ENCODE assay signal across 37 cellular contexts in the genomic region with DNA sequence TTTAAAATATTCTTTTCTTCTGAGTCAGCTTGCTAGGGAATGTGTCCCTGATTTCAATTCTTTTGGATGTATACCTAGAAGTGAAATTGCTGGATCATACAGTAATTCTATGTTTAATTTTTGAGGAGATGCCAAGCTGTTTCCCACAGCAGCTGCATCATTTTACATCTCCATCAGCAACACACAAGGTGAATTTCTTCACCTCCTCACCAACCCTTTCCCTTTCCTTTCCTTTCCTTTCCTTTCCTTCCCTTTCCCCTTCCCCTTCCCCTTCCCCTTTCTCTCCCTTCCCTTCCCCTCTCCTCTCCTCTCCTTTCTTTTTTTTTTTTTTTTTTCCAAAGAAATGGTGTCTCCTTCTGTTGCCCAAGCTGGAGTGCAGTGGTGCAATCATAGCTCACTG. TPM values are rescaled to one million over a fixed set of nuclear protein-coding genes. Genes with fewer than 3 reads are reported as not detected.
A peak's percentile ranks its signal among the peaks of the same experiment; 100 is the strongest.
DNase-seq lines count a peak whose midpoint lies in the region; ATAC-seq, FAIRE-seq and TF ChIP-seq lines count a peak whose summit lies in the region.
"Had no signal": no experiment of that assay in that cellular context is flagged by ENCODE, and none has a peak within 500 bp of the region (broad histone marks: within the 10 kb centered on the region; RNA-seq: fewer than 3 reads in every experiment).

No MANE protein-coding gene starts in this region.

- FAIRE-seq in HepG2 (lab: Jason Lieb, UNC) = no peak
- FAIRE-seq: A204.1, A549, D721Med had no signal

- DNase-seq in HepG2 (ENCODE audit: low spot score) = no peak
- DNase-seq in right lobe of liver = no peak
- DNase-seq in esophagus muscularis mucosa (ENCODE audit: extremely low spot score) = peak; percentile 21
- peak; percentile 8 for DNase-seq in osteocyte (ENCODE audit: extremely low spot score, unreplicated experiment)
- DNase-seq in thyroid gland = no peak
- DNase-seq in cerebellum (ENCODE audit: low spot score) = no peak
- DNase-seq in putamen (ENCODE audit: low spot score) = no peak
- DNase-seq: 8988T; ACHN; AML-193; BE2C; C1 segment of cervical spinal cord; Caco-2; Calu3; CD4-positive, alpha-beta memory T cell; CD4-positive, alpha-beta T cell; CD4-positive, CD25-positive, alpha-beta regulatory T cell; CD8-positive, alpha-beta memory T cell; CD8-positive, alpha-beta T cell; COR-L47; DMS 273 treated with DMSO at 0.1 percent for 48 hours; DMS153; DMS53; DMS79; DMS79 treated with DMSO at 0.1 percent for 48 hours; DND-41; EL had no signal

- no peaks in the 10 kb centered on the region for H3K4me1 Mint-ChIP-seq in osteocyte (ENCODE audit: unreplicated experiment)
- H3K4me1 Mint-ChIP-seq: B cell; CD14-positive monocyte; CD4-positive, alpha-beta memory T cell; CD4-positive, CD25-positive, alpha-beta regulatory T cell; CD8-positive, alpha-beta memory T cell had no signal

- intact Hi-C loops in HepG2 (cut with micrococcal nuclease; ENCODE audit: unreplicated experiment) (no loop called here), right lobe of liver (cut with DNase I) (no loop called here), esophagus muscularis mucosa (cut with DNase I) (no loop called here), thyroid gland (cut with DNase I) (no loop called here)

- no peak overlapping the region for H2AFZ ChIP-seq in HepG2 (ENCODE audit: low read length)

- TF ChIP-seq RAD21 in HepG2 (CRISPR knock-in tag; IDR thresholded peaks at IDR 0.05) = no peak

- H3K79me2 ChIP-seq in HepG2 (ENCODE audit: insufficient read depth, low read length) = no peaks in the 10 kb centered on the region

- peaks cover 36% of the 10 kb centered on the region for H3K9me3 Mint-ChIP-seq in osteocyte (ENCODE audit: unreplicated experiment)

- H3K27me3 ChIP-seq in HepG2 (ENCODE audit: control insufficient read depth in 1 of 2, insufficient read depth in 2 of 2, low read length in 2 of 2) (no peaks in the 10 kb centered on the region; a peak in 1 of 5 replicates), right lobe of liver (no peaks in the 10 kb centered on the region), esophagus muscularis mucosa (no peaks in the 10 kb centered on the region), thyroid gland (no peaks in the 10 kb centered on the region)
- H3K27me3 ChIP-seq: BE2C; BLaER1; BLaER1 treated with 17β-estradiol and CSF1 and Interleukin-3, amounts not matched to agents 10 nM and 100 nM had no signal

- H3K27me3 Mint-ChIP-seq in osteocyte (ENCODE audit: unreplicated experiment) = no peaks in the 10 kb centered on the region
- H3K27me3 Mint-ChIP-seq: CD4-positive, alpha-beta T cell had no signal

- H3K4me3 Mint-ChIP-seq in osteocyte (ENCODE audit: unreplicated experiment) = no peak overlapping the region
- H3K4me3 Mint-ChIP-seq: B cell; CD14-positive monocyte; CD4-positive, alpha-beta memory T cell; CD4-positive, alpha-beta T cell; CD4-positive, CD25-positive, alpha-beta regulatory T cell; CD8-positive, alpha-beta T cell had no signal

- TF ChIP-seq CTCF in HepG2 (CRISPR knock-in tag; IDR thresholded peaks at IDR 0.05) = no peak
- TF ChIP-seq CTCF in right lobe of liver (IDR thresholded peaks at IDR 0.05) = no peak
- no peak for TF ChIP-seq CTCF in HEK293 (tag by site-specific recombination; IDR thresholded peaks at IDR 0.05)
- TF ChIP-seq CTCF in esophagus muscularis mucosa (IDR thresholded peaks at IDR 0.05) = no peak
- no peak for TF ChIP-seq CTCF in osteocyte (IDR thresholded peaks at IDR 0.05)
- no peak for TF ChIP-seq CTCF in thyroid gland (IDR thresholded peaks at IDR 0.05)

- no peak for TF ChIP-seq EP300 in HepG2 (IDR thresholded peaks at IDR 0.05; ENCODE audit: low read depth in 2 of 2, low read length in 2 of 2)
- TF ChIP-seq EP300 in HepG2 (CRISPR knock-in tag; IDR thresholded peaks at IDR 0.05; ENCODE audit: borderline replicate concordance) = no peak
- no peak for TF ChIP-seq EP300 in esophagus muscularis mucosa (IDR thresholded peaks at IDR 0.05)

- H3K27ac Mint-ChIP-seq in osteocyte (ENCODE audit: unreplicated experiment) = no peak overlapping the region
- H3K27ac Mint-ChIP-seq: B cell; CD14-positive monocyte; CD4-positive, alpha-beta memory T cell; CD4-positive, alpha-beta T cell; CD4-positive, CD25-positive, alpha-beta regulatory T cell; CD8-positive, alpha-beta memory T cell; CD8-positive, alpha-beta T cell had no signal

- POLR2A ChIA-PET in HepG2 (lab: Yijun Ruan, JAX) = no interaction called here
- POLR2A ChIA-PET in HEK293 (lab: Yijun Ruan, JAX) = no interaction called here

- H4K20me1 ChIP-seq in HepG2 (ENCODE audit: insufficient read depth, low read length) = no peaks in the 10 kb centered on the region
- H4K20me1 ChIP-seq: BLaER1; BLaER1 treated with 17β-estradiol and CSF1 and Interleukin-3, amounts not matched to agents 10 nM and 100 nM had no signal

- H3K4me3 ChIP-seq in HepG2 (replicated peaks in 1 of 3; ENCODE audit: insufficient read depth in 1 of 3, low read depth in 2 of 3, low read length in 3 of 3) (no peak overlapping the region), right lobe of liver (no peak overlapping the region), HEK293 (ENCODE audit: low read depth, low read length) (no peak overlapping the region), esophagus muscularis mucosa (no peak overlapping the region), thyroid gland (replicated peaks in 1 of 3) (no peak overlapping the region)
- H3K4me3 ChIP-seq: A549; BLaER1; BLaER1 treated with 17β-estradiol and CSF1 and Interleukin-3, amounts not matched to agents 10 nM and 100 nM had no signal

- no peak for ATAC-seq in HepG2
- ATAC-seq in right lobe of liver = no peak
- ATAC-seq: A549; CD8-positive, alpha-beta T cell had no signal

- H3K4me1 ChIP-seq in HepG2 (ENCODE audit: insufficient read depth, low read length) (peaks cover 12% of the 10 kb centered on the region), right lobe of liver (no peaks in the 10 kb centered on the region), HEK293 (ENCODE audit: control insufficient read depth, insufficient read depth, low read length) (no peaks in the 10 kb centered on the region), esophagus muscularis mucosa (no peaks in the 10 kb centered on the region), thyroid gland (no peaks in the 10 kb centered on the region)
- H3K4me1 ChIP-seq: A549; BE2C; BLaER1; BLaER1 treated with 17β-estradiol and CSF1 and Interleukin-3, amounts not matched to agents 10 nM and 100 nM; Caco-2 had no signal

- no peak overlapping the region for H3K27ac ChIP-seq in HepG2 (ENCODE audit: extremely low read length, insufficient read depth, low read length)
- no peak overlapping the region for H3K27ac ChIP-seq in right lobe of liver
- no peak overlapping the region for H3K27ac ChIP-seq in HEK293 (ENCODE audit: extremely low read depth, low read depth, low read length)
- no peak overlapping the region for H3K27ac ChIP-seq in esophagus muscularis mucosa (replicated peaks in 1 of 4)
- H3K27ac ChIP-seq in thyroid gland = no peak overlapping the region
- H3K27ac ChIP-seq: 22Rv1; A549; BLaER1; BLaER1 treated with 17β-estradiol and CSF1 and Interleukin-3, amounts not matched to agents 10 nM and 100 nM; C4-2B had no signal

- H3K4me2 ChIP-seq in HepG2 (ENCODE audit: low read depth, low read length) = no peak overlapping the region
- H3K4me2 ChIP-seq: A549; BLaER1; BLaER1 treated with 17β-estradiol and CSF1 and Interleukin-3, amounts not matched to agents 10 nM and 100 nM had no signal

- H3K36me3 ChIP-seq in HepG2 (replicated peaks in 1 of 2; ENCODE audit: control insufficient read depth in 1 of 2, insufficient read depth in 2 of 2, low read length in 2 of 2) = no peaks in the 10 kb centered on the region
- H3K36me3 ChIP-seq in right lobe of liver = no peaks in the 10 kb centered on the region
- H3K36me3 ChIP-seq in HEK293 (ENCODE audit: control insufficient read depth in 2 of 2, insufficient read depth in 1 of 2, low read length in 2 of 2) = no peaks in the 10 kb centered on the region
- no peaks in the 10 kb centered on the region for H3K36me3 ChIP-seq in esophagus muscularis mucosa
- H3K36me3 ChIP-seq in thyroid gland = no peaks in the 10 kb centered on the region
- H3K36me3 ChIP-seq: BE2C, BLaER1 had no signal

- H3K9me3 ChIP-seq in HepG2 (ENCODE audit: low read length) (peaks cover 25% of the 10 kb centered on the region), right lobe of liver (peaks cover 0 to 12% (median 0%) of the 10 kb centered on the region in 4 donors), HEK293 (ENCODE audit: control insufficient read depth, insufficient read depth, low read depth, low read length) (no peaks in the 10 kb centered on the region), esophagus muscularis mucosa (peaks cover 0 to 44% (median 32%) of the 10 kb centered on the region in 4 donors), thyroid gland (no peaks in the 10 kb centered on the region)
- H3K9me3 ChIP-seq: BE2C had no signal

- TF ChIP-seq POLR2A in HepG2 (IDR thresholded peaks at IDR 0.05; ENCODE audit: insufficient read depth in 1 of 2, low read depth in 2 of 2, low read length in 2 of 2) = no peak
- no peak for TF ChIP-seq POLR2A in right lobe of liver (IDR thresholded peaks at IDR 0.05)
- TF ChIP-seq POLR2A in esophagus muscularis mucosa (IDR thresholded peaks at IDR 0.05; ENCODE audit: low read depth) = no peak
- TF ChIP-seq POLR2A in thyroid gland (IDR thresholded peaks at IDR 0.05) = no peak

- CTCF ChIA-PET in HepG2 (lab: Yijun Ruan, JAX; ENCODE audit: low intra/inter-chr PET ratio, low total read pairs) = no interaction called here
- CTCF ChIA-PET in HEK293 (lab: Yijun Ruan, JAX) = no interaction called here

- no peaks in the 10 kb centered on the region for H3K36me3 Mint-ChIP-seq in osteocyte (ENCODE audit: unreplicated experiment)
- H3K36me3 Mint-ChIP-seq: CD14-positive monocyte; CD4-positive, CD25-positive, alpha-beta regulatory T cell; CD8-positive, alpha-beta T cell had no signal

- no peak overlapping the region for H3K9ac ChIP-seq in HepG2 (ENCODE audit: insufficient read depth, low read depth, low read length)
- H3K9ac ChIP-seq: BLaER1; BLaER1 treated with 17β-estradiol and CSF1 and Interleukin-3, amounts not matched to agents 10 nM and 100 nM had no signal

- in situ Hi-C loops in HepG2 (cut with HindIII; ENCODE audit: extremely low pct_ligation_motif_present, low pct_unique_long_range_greater_than_20kb) = no loop called here

- BruUV-seq in HepG2 (replicated peaks; lab: Mats Ljungman, UMichigan) = no TSS peak

RNA-seq across cellular contexts. Expression of gene BRD7, which starts 45.4 kb away (rescaled TPM):
- total RNA-seq in HepG2 (2016; rRNA removed; fragmentation: Illumina TruSeq; extraction: Trizol) = 149 and 169 TPM in 2 replicates
- 102 and 109 TPM in 2 replicates for total RNA-seq in HepG2 (2016; cell fraction: cytosol; rRNA removed; fragmentation: Illumina TruSeq; extraction: Trizol; ENCODE audit: low read depth)
- 149 and 160 TPM in 2 replicates for total RNA-seq in HepG2 (2016; cell fraction: insoluble cytoplasmic fraction; rRNA removed; fragmentation: Illumina TruSeq; extraction: Trizol)
- total RNA-seq in HepG2 (2016; cell fraction: membrane; rRNA removed; fragmentation: Illumina TruSeq; extraction: Trizol) = 211 and 234 TPM in 2 replicates
- 80.9 and 96.6 TPM in 2 replicates for total RNA-seq in HepG2 (2016; cell fraction: nucleus; rRNA removed; fragmentation: Illumina TruSeq; extraction: Trizol)
- polyA plus RNA-seq in HepG2 (2011; rRNA removed) = 68.3 and 82.3 TPM in 2 replicates
- polyA plus RNA-seq in HepG2 (2011; cell fraction: cytosol; rRNA removed) = 30.2 and 39.5 TPM in 2 replicates
- 39.2 and 41.3 TPM in 2 replicates for polyA plus RNA-seq in HepG2 (2011; cell fraction: nucleus; rRNA removed)
- 76.6 and 93.4 TPM in 2 replicates for polyA plus RNA-seq in HepG2 (2012)
- 116 and 129 TPM in 2 replicates for polyA plus RNA-seq in HepG2 (2016; cell fraction: cytosol; fragmentation: Illumina TruSeq; extraction: Trizol; ENCODE audit: low read depth)
- polyA plus RNA-seq in HepG2 (2016; cell fraction: insoluble cytoplasmic fraction; fragmentation: Illumina TruSeq; extraction: Trizol; ENCODE audit: low read depth) = 172 and 183 TPM in 2 replicates
- polyA plus RNA-seq in HepG2 (2016; cell fraction: membrane; fragmentation: Illumina TruSeq; extraction: Trizol; ENCODE audit: low read depth) = 185 and 200 TPM in 2 replicates
- 132 and 135 TPM in 2 replicates for polyA plus RNA-seq in HepG2 (2016; cell fraction: nucleus; fragmentation: Illumina TruSeq; extraction: Trizol; ENCODE audit: insufficient read depth, low read depth)
- polyA minus RNA-seq in HepG2 (2011; rRNA and poly(A)+ RNA removed; ENCODE audit: low replicate concordance) = 44.7 and 45.9 TPM in 2 replicates
- 31.4 and 39.7 TPM in 2 replicates for polyA minus RNA-seq in HepG2 (2011; cell fraction: cytosol; rRNA and poly(A)+ RNA removed)
- 67.1 and 72.9 TPM in 2 replicates for polyA minus RNA-seq in HepG2 (2011; cell fraction: nucleus; rRNA and poly(A)+ RNA removed)
- 10 to 100 TPM; 16.9 to 24.1 (median 20.2) TPM for total RNA-seq in right lobe of liver
- total RNA-seq in esophagus muscularis mucosa = 10 to 100 TPM; 49.5 to 68.1 (median 56.5) TPM
- 58.4 and 72.3 TPM in 2 replicates for total RNA-seq in osteocyte
- 10 to 100 TPM; 41.4 to 56.0 (median 46.8) TPM for total RNA-seq in thyroid gland
- total RNA-seq in cerebellum = 54.7 TPM

Comparison
In these comparisons a context has a peak if more than half of its experiments do, and no peak if none do; other contexts are left out.
1. DNase-seq: peak in esophagus muscularis mucosa (single experiment) and osteocyte (single experiment); none in HepG2 (single experiment), right lobe of liver (0 of 3), thyroid gland (0 of 2), cerebellum (single experiment) and putamen (single experiment).